Comparison of ENCODE assay signal across 21 cellular contexts in genomic region chr14:86796221-86797074, GRCh38.
DNase-seq lines count a peak whose midpoint lies in the region; TF ChIP-seq lines count a peak whose summit lies in the region.
"Had no signal": no experiment of that assay in that cellular context is flagged by ENCODE, and none has a peak within 500 bp of the region (broad histone marks: within the 10 kb centered on the region; RNA-seq: fewer than 3 reads in every experiment).

No MANE protein-coding gene starts in this region.

- H3K27me3 ChIP-seq in mammary epithelial cell (ENCODE audit: insufficient read depth, low read length) = no peaks in the 10 kb centered on the region
- H3K27me3 ChIP-seq in SK-N-SH (ENCODE audit: insufficient read depth) = no peaks in the 10 kb centered on the region
- H3K27me3 ChIP-seq in suprapubic skin = no peaks in the 10 kb centered on the region

- H3K36me3 Mint-ChIP-seq in MCF 10A (ENCODE audit: insufficient read depth, unreplicated experiment) (no peaks in the 10 kb centered on the region), type B pancreatic cell (no peaks in the 10 kb centered on the region)
- H3K36me3 Mint-ChIP-seq: activated naive CD4-positive, alpha-beta T cell treated with anti-CD3 and anti-CD28 coated beads, Interleukin-2, amount 50 U/mL, for 24 hours; CD4-positive, CD25-positive, alpha-beta regulatory T cell; stimulated activated effector memory CD8-positive, alpha-beta T cell treated with anti-CD3 and anti-CD28 coated beads, Interleukin-12 subunit alpha, Interleukin-12 subunit beta, amount 100 ng/mL, for 72 hours had no signal

- H3K27me3 Mint-ChIP-seq in MCF 10A (ENCODE audit: insufficient read depth, unreplicated experiment) (no peaks in the 10 kb centered on the region), type B pancreatic cell (no peaks in the 10 kb centered on the region)
- H3K27me3 Mint-ChIP-seq: activated CD8-positive, alpha-beta T cell treated with anti-CD3 and anti-CD28 coated beads for 36 hours; activated naive CD4-positive, alpha-beta T cell treated with anti-CD3 and anti-CD28 coated beads, Interleukin-2, amount 50 U/mL, for 24 hours; CD4-positive, CD25-positive, alpha-beta regulatory T cell; T-helper 17 cell had no signal

- POLR2A ChIA-PET in MCF 10A (lab: Yijun Ruan, JAX) (no interaction called here), SK-N-SH (lab: Yijun Ruan, JAX) (no interaction called here)

- H2AFZ ChIP-seq in mammary epithelial cell (ENCODE audit: low read depth, low read length) (peak overlapping the region; percentile 2), SK-N-SH (ENCODE audit: low read depth) (no peak overlapping the region)
- H2AFZ ChIP-seq: GM23338 had no signal

- no peaks in the 10 kb centered on the region for H3K9me2 ChIP-seq in SK-N-SH

- no peak overlapping the region for H3K27ac Mint-ChIP-seq in MCF 10A (ENCODE audit: low read depth, unreplicated experiment)
- H3K27ac Mint-ChIP-seq in type B pancreatic cell = peak overlapping the region; percentile 10
- H3K27ac Mint-ChIP-seq: activated CD8-positive, alpha-beta T cell treated with anti-CD3 and anti-CD28 coated beads for 36 hours; activated naive CD4-positive, alpha-beta T cell treated with anti-CD3 and anti-CD28 coated beads, Interleukin-2, amount 50 U/mL, for 24 hours; CD4-positive, CD25-positive, alpha-beta regulatory T cell; GM23338; stimulated activated effector memory CD8-positive, alpha-beta T cell treated with anti-CD3 and anti-CD28 coated beads, Interleukin-12 subunit alpha, Interleukin-12 subunit beta, amount 100 ng/mL, for 72 hours; T-helper 17 cell; WTC11 had no signal

- peaks cover 16% of the 10 kb centered on the region for H3K4me1 ChIP-seq in mammary epithelial cell (ENCODE audit: insufficient read depth, low read length)
- H3K4me1 ChIP-seq in SK-N-SH (ENCODE audit: control insufficient read depth in 1 of 2, insufficient read depth in 2 of 2, low read depth in 1 of 2, low read length in 1 of 2) = peaks cover 0 to 4% of the 10 kb centered on the region in 2 experiments; a peak in 3 of 4 replicates
- H3K4me1 ChIP-seq in suprapubic skin = peaks cover 4% of the 10 kb centered on the region

- H3K4me1 Mint-ChIP-seq in MCF 10A (ENCODE audit: insufficient read depth, unreplicated experiment) (peaks cover 12% of the 10 kb centered on the region), type B pancreatic cell (ENCODE audit: unreplicated experiment) (peaks cover 10% of the 10 kb centered on the region)
- H3K4me1 Mint-ChIP-seq: activated naive CD4-positive, alpha-beta T cell treated with anti-CD3 and anti-CD28 coated beads, Interleukin-2, amount 50 U/mL, for 24 hours; CD4-positive, CD25-positive, alpha-beta regulatory T cell; GM23338; stimulated activated effector memory CD8-positive, alpha-beta T cell treated with anti-CD3 and anti-CD28 coated beads, Interleukin-12 subunit alpha, Interleukin-12 subunit beta, amount 100 ng/mL, for 72 hours; T-helper 17 cell; WTC11 had no signal

- intact Hi-C loops in mammary epithelial cell (cut with micrococcal nuclease) (loop anchor here (10.0 kb wide), 1 partner anchor 142 kb away; no protein-coding TSS in a partner anchor), MCF 10A (cut with micrococcal nuclease) (loop anchor here (10.0 kb wide), 1 partner anchor 248 kb away; no protein-coding TSS in a partner anchor)

- TF ChIP-seq RAD21 in SK-N-SH (IDR thresholded peaks at IDR 0.05; ENCODE audit: low read length) = no peak

- no peak overlapping the region for H3K9ac ChIP-seq in mammary epithelial cell (ENCODE audit: insufficient read depth, low read length)
- no peak overlapping the region for H3K9ac ChIP-seq in SK-N-SH

- H3F3A ChIP-seq in SK-N-SH (replicated peaks; ENCODE audit: insufficient read depth) = peaks cover 6% of the 10 kb centered on the region

- H3K4me2 ChIP-seq in mammary epithelial cell (ENCODE audit: insufficient read depth, low read depth, low read length) = no peak overlapping the region
- no peak overlapping the region for H3K4me2 ChIP-seq in SK-N-SH
- H3K4me2 ChIP-seq: GM23338 had no signal

- BruUV-seq in mammary epithelial cell (replicated peaks; lab: Mats Ljungman, UMichigan) (no TSS peak), MCF 10A (replicated peaks; lab: Mats Ljungman, UMichigan) (no TSS peak)

- CTCF ChIA-PET in mammary epithelial cell (lab: Charles Lee; ENCODE audit: low non-redundant PET) = no interaction called here
- CTCF ChIA-PET in MCF 10A (lab: Yijun Ruan, JAX) = no interaction called here
- CTCF ChIA-PET in SK-N-SH (lab: Yijun Ruan, JAX) = no interaction called here

- dilution Hi-C loops in mammary epithelial cell (cut with HindIII; ENCODE audit: low sequenced_read_pairs) = no loop called here

- H3K36me3 ChIP-seq in mammary epithelial cell (ENCODE audit: insufficient read depth, low read length) (no peaks in the 10 kb centered on the region), SK-N-SH (replicated peaks in 1 of 2; ENCODE audit: control insufficient read depth in 1 of 2, insufficient read depth in 2 of 2, low read length in 1 of 2) (no peaks in the 10 kb centered on the region), suprapubic skin (no peaks in the 10 kb centered on the region)

- H3K4me3 ChIP-seq in mammary epithelial cell (replicated peaks in 1 of 3; ENCODE audit: insufficient read depth in 1 of 3, low read depth in 2 of 3, low read length in 3 of 3) = no peak overlapping the region
- H3K4me3 ChIP-seq in SK-N-SH (ENCODE audit: low read depth in 2 of 2, low read length in 1 of 2) = no peak overlapping the region
- no peak overlapping the region for H3K4me3 ChIP-seq in fibroblast of pulmonary artery (replicated peaks; ENCODE audit: low read depth, low read length)
- no peak overlapping the region for H3K4me3 ChIP-seq in suprapubic skin
- H3K4me3 ChIP-seq: GM23338 had no signal

- H3K4me3 Mint-ChIP-seq in MCF 10A (ENCODE audit: unreplicated experiment) = no peak overlapping the region
- no peak overlapping the region for H3K4me3 Mint-ChIP-seq in type B pancreatic cell
- H3K4me3 Mint-ChIP-seq: activated CD8-positive, alpha-beta T cell treated with anti-CD3 and anti-CD28 coated beads for 36 hours; activated naive CD4-positive, alpha-beta T cell treated with anti-CD3 and anti-CD28 coated beads, Interleukin-2, amount 50 U/mL, for 24 hours; activated T-cell treated with anti-CD3 and anti-CD28 coated beads, Interleukin-2, amount 50 U/mL, for 4 hours; CD4-positive, CD25-positive, alpha-beta regulatory T cell; GM23338; stimulated activated effector memory CD8-positive, alpha-beta T cell treated with anti-CD3 and anti-CD28 coated beads, Interleukin-12 subunit alpha, Interleukin-12 subunit beta, amount 100 ng/mL, for 72 hours; T-helper 17 cell; WTC11 had no signal

- H3K79me2 ChIP-seq in mammary epithelial cell (ENCODE audit: insufficient read depth, low read length) = no peaks in the 10 kb centered on the region
- no peaks in the 10 kb centered on the region for H3K79me2 ChIP-seq in SK-N-SH (ENCODE audit: insufficient read depth)

- H4K20me1 ChIP-seq in mammary epithelial cell (ENCODE audit: insufficient read depth, low read length) (no peaks in the 10 kb centered on the region), SK-N-SH (ENCODE audit: insufficient read depth) (no peaks in the 10 kb centered on the region)

- H3K9me3 Mint-ChIP-seq in MCF 10A (ENCODE audit: unreplicated experiment) = peaks cover 7% of the 10 kb centered on the region
- H3K9me3 Mint-ChIP-seq in type B pancreatic cell = peaks cover 6% of the 10 kb centered on the region

- 66% methylated on average over 6 of the region's 6 CpGs for WGBS in mammary epithelial cell (ENCODE audit: low coverage, missing lambda C conversion rate)
- 15% methylated on average over 6 of the region's 6 CpGs for WGBS in SK-N-SH (ENCODE audit: low lambda C conversion rate)
- 40% methylated on average over 6 of the region's 6 CpGs for WGBS in suprapubic skin

- TF ChIP-seq EP300 in SK-N-SH (IDR thresholded peaks at IDR 0.05; ENCODE audit: borderline replicate concordance in 1 of 2, low read depth in 1 of 2, low read length in 1 of 2) = no peak
- no peak for TF ChIP-seq EP300 in suprapubic skin (IDR thresholded peaks at IDR 0.05)

- H3K27ac ChIP-seq in mammary epithelial cell (ENCODE audit: insufficient read depth, low read depth, low read length) (no peak overlapping the region), SK-N-SH (ENCODE audit: low read depth in 2 of 2, low read length in 1 of 2) (no peak overlapping the region), caudate nucleus (ENCODE audit: low read depth, low read length) (no peak overlapping the region), suprapubic skin (no peak overlapping the region)

- no peak for TF ChIP-seq CTCF in mammary epithelial cell (conservative IDR thresholded peaks at IDR 0.05 in 1 of 2, IDR thresholded peaks at IDR 0.05 in 1 of 2; ENCODE audit: extremely low read depth in 1 of 2, insufficient read depth in 1 of 2, low read depth in 1 of 2, low read length in 2 of 2)
- no peak for TF ChIP-seq CTCF in MCF 10A (IDR thresholded peaks at IDR 0.05; ENCODE audit: unreplicated experiment)
- no peak for TF ChIP-seq CTCF in SK-N-SH (IDR thresholded peaks at IDR 0.05)
- no peak for TF ChIP-seq CTCF in fibroblast of pulmonary artery (IDR thresholded peaks at IDR 0.05; ENCODE audit: low read length, missing control alignments)
- TF ChIP-seq CTCF in type B pancreatic cell (conservative IDR thresholded peaks at IDR 0.05) = no peak
- TF ChIP-seq CTCF in suprapubic skin (IDR thresholded peaks at IDR 0.05) = no peak

- in situ Hi-C loops in mammary epithelial cell (cut with MboI; ENCODE audit: low sequenced_read_pairs in 2 of 2) = no loop called here

- no peaks in the 10 kb centered on the region for H3K9me3 ChIP-seq in mammary epithelial cell (replicated peaks; ENCODE audit: insufficient read depth, low read length)
- H3K9me3 ChIP-seq in SK-N-SH = no peaks in the 10 kb centered on the region
- H3K9me3 ChIP-seq in suprapubic skin = peaks cover 3% of the 10 kb centered on the region

- DNase-seq in mammary epithelial cell = no peak
- no peak for DNase-seq in MCF 10A (ENCODE audit: unreplicated experiment)
- no peak for DNase-seq in SK-N-SH
- DNase-seq in fibroblast of pulmonary artery (ENCODE audit: low read depth) = peak; percentile 38
- DNase-seq in type B pancreatic cell (ENCODE audit: extremely low spot score, unreplicated experiment) = no peak
- no peak for DNase-seq in caudate nucleus (lab: John Stamatoyannopoulos, UW)
- DNase-seq in NCI-H82 treated with DMSO at 0.1 percent for 48 hours (lab: John Stamatoyannopoulos, UW; ENCODE audit: unreplicated experiment) = no peak
- DNase-seq in suprapubic skin (ENCODE audit: low spot score in 2 of 2) = no peak
- DNase-seq: activated CD8-positive, alpha-beta T cell treated with anti-CD3 and anti-CD28 coated beads for 36 hours; activated T-cell treated with anti-CD3 and anti-CD28 coated beads, Interleukin-2, amount 50 U/mL, for 4 hours; CD4-positive, CD25-positive, alpha-beta regulatory T cell; DMS79 treated with DMSO at 0.1 percent for 48 hours; hypothalamus; NCI-H187; NCI-H345; stimulated activated CD4-positive, alpha-beta T cell treated with anti-CD3 and anti-CD28 coated beads, Interleukin-15, amount 100 ng/mL, for 24 hours; T-helper 17 cell had no signal

- no peak for TF ChIP-seq POLR2A in suprapubic skin (IDR thresholded peaks at IDR 0.05)

TF ChIP-seq in SK-N-SH, 30 proteins besides CTCF, POLR2A, EP300 and RAD21 (continues in another document):
- no peak for TF ChIP-seq FOXJ3 (CRISPR knock-in tag; IDR thresholded peaks at IDR 0.05)
- TF ChIP-seq RXRA (IDR thresholded peaks at IDR 0.05; ENCODE audit: borderline replicate concordance, low read depth) = no peak
